In genomic region chr3:141228385-141228784, GRCh38 we compare ENCODE assay signal across 16 cellular contexts. TPM values are rescaled to one million over a fixed set of nuclear protein-coding genes. Genes with fewer than 3 reads are reported as not detected.
DNase-seq lines count a peak whose midpoint lies in the region; ATAC-seq and TF ChIP-seq lines count a peak whose summit lies in the region.
"Had no signal": no experiment of that assay in that cellular context is flagged by ENCODE, and none has a peak within 500 bp of the region (broad histone marks: within the 10 kb centered on the region; RNA-seq: fewer than 3 reads in every experiment).

No MANE protein-coding gene starts in this region.

- peaks cover 1% of the 10 kb centered on the region for H3K9me3 Mint-ChIP-seq in CD4-positive, alpha-beta T cell

- no peak for ATAC-seq in CD4-positive, alpha-beta T cell (ENCODE audit: poor library complexity)
- ATAC-seq in HG03280 (IDR thresholded peaks at IDR 0.05; ENCODE audit: unreplicated experiment) (no peak), GM19035 (IDR thresholded peaks at IDR 0.05; ENCODE audit: unreplicated experiment) (no peak), HG02571 (IDR thresholded peaks at IDR 0.05; ENCODE audit: unreplicated experiment) (no peak)

- CTCF ChIA-PET in CD4-positive, alpha-beta T cell (lab: Charles Lee) = no interaction called here

- H3K4me3 Mint-ChIP-seq in CD4-positive, alpha-beta T cell = peak overlapping the region; percentile 13

- H3K4me1 Mint-ChIP-seq in CD4-positive, alpha-beta T cell (ENCODE audit: low read depth) = peaks cover 38% of the 10 kb centered on the region

- TF ChIP-seq CTCF in 22Rv1 (IDR thresholded peaks at IDR 0.05) = 0 out of 2 replicates have a peak, but pooled peaks have one; percentile 9
- no peak for TF ChIP-seq CTCF in CD4-positive, alpha-beta T cell (IDR thresholded peaks at IDR 0.05)

- intact Hi-C loops in CD4-positive, alpha-beta T cell (cut with DNase I, micrococcal nuclease) = no loop called here

- peak overlapping the region; percentile 56 for H3K27ac Mint-ChIP-seq in CD4-positive, alpha-beta T cell

- no peak for DNase-seq in CD4-positive, alpha-beta T cell
- DNase-seq in NCI-H146 treated with DMSO at 0.1 percent for 48 hours (lab: John Stamatoyannopoulos, UW; ENCODE audit: unreplicated experiment) (peak; percentile 99), SHP77 (lab: John Stamatoyannopoulos, UW) (peak; percentile 71 to 80)
- DNase-seq: activated effector memory CD4-positive, alpha-beta T cell treated with anti-CD3 and anti-CD28 coated beads, Interleukin-2, amount 50 U/mL, for 16 hours; amniotic stem cell; central memory CD4-positive, alpha-beta T cell; effector CD4-positive, alpha-beta T cell; mammary epithelial cell; NCI-H1694; T-helper 9 cell had no signal

- H3K27ac ChIP-seq in 22Rv1 = no peak overlapping the region
- H3K27ac ChIP-seq in CD4-positive, alpha-beta T cell (ENCODE audit: low read depth, low read length) = no peak overlapping the region
- H3K27ac ChIP-seq: HL-60, SJCRH30 had no signal

- H3K27me3 ChIP-seq in CD4-positive, alpha-beta T cell (ENCODE audit: control insufficient read depth, insufficient read depth, low read length) = no peaks in the 10 kb centered on the region
- H3K27me3 ChIP-seq: SJCRH30 had no signal

- H3K27me3 Mint-ChIP-seq in CD4-positive, alpha-beta T cell = no peaks in the 10 kb centered on the region

- POLR2A ChIA-PET in CD4-positive, alpha-beta T cell (lab: Charles Lee) = interaction anchor here (15.6 kb wide), 1 partner anchor 38 kb away, joined by 320 read pairs; no protein-coding TSS in a partner anchor

- H3K36me3 Mint-ChIP-seq in CD4-positive, alpha-beta T cell (ENCODE audit: low read depth) = peaks cover 10% of the 10 kb centered on the region

- no peaks in the 10 kb centered on the region for H3K9me3 ChIP-seq in CD4-positive, alpha-beta T cell (ENCODE audit: control insufficient read depth, low read length)

RNA-seq across cellular contexts. Expression of gene PXYLP1, which starts 3.2 kb away (rescaled TPM):
- 10 to 100 TPM; 21.2 to 22.6 TPM for total RNA-seq in CD4-positive, alpha-beta T cell

Comparison
In these comparisons a context has a peak if more than half of its experiments do, and no peak if none do; other contexts are left out.
1. DNase-seq: peak in NCI-H146 treated with DMSO at 0.1 percent for 48 hours (single experiment) and SHP77 (2 of 2); none in CD4-positive, alpha-beta T cell (0 of 10).